Comparison of ENCODE assay signal across 32 cellular contexts in genomic region chr4:158758703-158759102, GRCh38. TPM values are rescaled to one million over a fixed set of nuclear protein-coding genes. Genes with fewer than 3 reads are reported as not detected.
"Had no signal": no experiment of that assay in that cellular context is flagged by ENCODE, and none has a peak within 500 bp of the region (broad histone marks: within the 10 kb centered on the region; RNA-seq: fewer than 3 reads in every experiment).

No MANE protein-coding gene starts in this region.

- H3K36me3 ChIP-seq: adrenal gland, brain microvascular endothelial cell, breast epithelium had no signal

- H3K27ac ChIP-seq: adrenal gland, body of pancreas, brain microvascular endothelial cell, breast epithelium, VCaP had no signal

- ATAC-seq: activated CD8-positive, alpha-beta T cell treated with anti-CD3 and anti-CD28 coated beads for 36 hours; activated naive CD4-positive, alpha-beta T cell treated with anti-CD3 and anti-CD28 coated beads, Interleukin-2, amount 50 U/mL, for 72 hours; activated T-cell treated with anti-CD3 and anti-CD28 coated beads, Interleukin-2, amount 50 U/mL, for 4 hours; activated T-cell treated with anti-CD3 and anti-CD28 coated beads, Interleukin-2, amount 50 U/mL, for 72 hours; activated T-helper 17 cell treated with anti-CD3 and anti-CD28 coated beads, Interleukin-2, amount 50 U/mL, for 72 hours; body of pancreas had no signal

- H3K9me3 ChIP-seq: adrenal gland, body of pancreas, breast epithelium had no signal

- H3K4me1 ChIP-seq: adrenal gland, body of pancreas, breast epithelium had no signal

- DNase-seq: activated B cell treated with CpG ODN at 0.5 μM for 24 hours; activated CD4-positive, alpha-beta memory T cell treated with anti-CD3 and anti-CD28 coated beads for 36 hours; activated CD4-positive, alpha-beta T cell treated with anti-CD3 and anti-CD28 coated beads for 4 hours; activated CD4-positive, alpha-beta T cell treated with anti-CD3 and anti-CD28 coated beads, Interleukin-2, amount 10 ng/mL, durations not matched to agents 24 days and 14 days; activated CD4-positive, alpha-beta T cell treated with anti-CD3 and anti-CD28 coated beads, Interleukin-2, amount 50 U/mL, for 1 hour; activated CD4-positive, alpha-beta T cell treated with anti-CD3 and anti-CD28 coated beads, Interleukin-2, amount 50 U/mL, for 4 hours; activated CD4-positive, CD25-positive, alpha-beta regulatory T cell treated with anti-CD3 and anti-CD28 coated beads, Interleukin-2, amount 50 U/mL, for 72 hours; activated CD8-positive, alpha-beta memory T cell treated with anti-CD3 and anti-CD28 coated beads, Interleukin-2, amount 50 U/mL, for 4 hours; activated CD8-positive, alpha-beta T cell treated with anti-CD3 and anti-CD28 coated beads for 36 hours; activated effector memory CD4-positive, alpha-beta T cell treated with anti-CD3 and anti-CD28 coated beads, Interleukin-2, amount 50 U/mL, for 16 hours; activated gamma-delta T cell treated with Interleukin-2 at 50 U/mL for 16 hours; activated naive CD4-positive, alpha-beta T cell; activated naive CD4-positive, alpha-beta T cell treated with anti-CD3 and anti-CD28 coated beads for 36 hours; activated naive CD4-positive, alpha-beta T cell treated with anti-CD3 and anti-CD28 coated beads, Interleukin-2, amount 50 U/mL, for 16 hours; activated naive CD8-positive, alpha-beta T cell treated with anti-CD3 and anti-CD28 coated beads for 36 hours; activated T-cell treated with anti-CD3 and anti-CD28 coated beads for 4 hours; activated T-cell treated with anti-CD3 and anti-CD28 coated beads, Interleukin-2, amount 50 U/mL, for 1 hour; activated T-cell treated with anti-CD3 and anti-CD28 coated beads, Interleukin-2, amount 50 U/mL, for 4 hours; activated T-cell treated with anti-CD3 and anti-CD28 coated beads, Interleukin-2, amount 50 U/mL, for 72 hours; adrenal gland; amniotic stem cell; aorta; body of pancreas; brain microvascular endothelial cell; central memory CD4-positive, alpha-beta T cell; T-helper 1 cell; T-helper 2 cell; T-helper 9 cell had no signal

- H3K27me3 ChIP-seq: adrenal gland, body of pancreas, brain microvascular endothelial cell, breast epithelium had no signal

- H3K4me3 ChIP-seq: adrenal gland, body of pancreas, breast epithelium had no signal

RNA-seq across cellular contexts. Expression of gene FNIP2, which starts 10.1 kb away (rescaled TPM):
- total RNA-seq: activated B cell treated with CpG ODN at 0.5 μM for 24 hours had no signal
